1 cellular context compared by ENCODE assay signal in the genomic region with DNA sequence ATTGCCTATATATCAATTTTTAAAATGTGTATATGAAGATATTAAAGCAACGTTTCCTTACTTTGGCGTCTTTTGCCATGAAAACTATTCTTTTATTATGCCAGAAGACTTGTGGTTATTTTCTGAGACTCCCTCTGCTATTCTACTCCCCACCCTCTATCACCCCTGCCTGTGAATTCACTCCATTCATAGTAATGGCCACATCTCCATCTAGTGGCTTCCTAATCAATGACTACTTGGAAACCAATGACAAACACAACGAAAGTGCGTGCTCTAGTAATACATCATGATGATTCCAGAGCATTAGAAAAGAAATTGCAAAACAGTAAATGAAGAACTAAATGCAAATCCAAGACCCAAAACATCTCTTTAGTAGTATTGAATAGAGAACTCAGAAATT.
A peak's percentile ranks its signal among the peaks of the same experiment; 100 is the strongest.
TF ChIP-seq lines count a peak whose summit lies in the region.

No MANE protein-coding gene starts in this region.

TF ChIP-seq in GM12878, 131 proteins besides CTCF, POLR2A, EP300 and RAD21 (continued from another document):
- TF ChIP-seq YY1 (IDR thresholded peaks at IDR 0.05; ENCODE audit: low read depth, low read length): peak; percentile 54
- peak; percentile 88; the same call in 1 of the 2 replicates for TF ChIP-seq SMC3 (IDR thresholded peaks at IDR 0.05; ENCODE audit: borderline replicate concordance, low read length)
- peak; percentile 19; the same call in 1 of the 2 replicates for TF ChIP-seq RUNX3 (IDR thresholded peaks at IDR 0.05; ENCODE audit: low read length)
- no peak for TF ChIP-seq MTA3 (IDR thresholded peaks at IDR 0.05; ENCODE audit: borderline replicate concordance, low read length)
- TF ChIP-seq ZNF217 (IDR thresholded peaks at IDR 0.05): no peak
- no peak for TF ChIP-seq CHD4 (IDR thresholded peaks at IDR 0.05)
- TF ChIP-seq SMAD1 (IDR thresholded peaks at IDR 0.05; ENCODE audit: low read depth, partially characterized antibody): no peak
- TF ChIP-seq SPI1 (IDR thresholded peaks at IDR 0.05; ENCODE audit: borderline replicate concordance, insufficient read depth, low read depth, low read length): no peak
